ENCODE assay signal across 9 cellular contexts in the genomic region with DNA sequence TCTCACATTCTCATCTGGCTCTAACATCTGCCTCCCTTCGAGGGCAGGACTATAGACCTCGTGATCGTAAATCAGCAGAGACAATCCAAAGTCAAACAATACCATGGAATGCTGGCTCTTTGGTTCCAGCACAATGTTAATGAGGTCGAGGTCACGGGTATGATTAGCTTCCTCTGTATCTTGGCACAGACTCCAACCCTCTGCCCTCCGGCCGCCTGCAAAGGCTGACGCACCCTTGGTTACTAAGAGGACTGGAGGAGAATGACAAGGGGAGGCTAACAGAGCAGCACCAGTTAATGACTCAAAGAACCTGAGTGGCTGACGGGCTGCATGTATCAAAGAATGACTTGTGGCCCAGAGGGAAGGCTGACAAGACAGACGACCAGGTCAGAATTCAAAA. TPM values are rescaled to one million over a fixed set of nuclear protein-coding genes. Genes with fewer than 3 reads are reported as not detected.
A peak's percentile ranks its signal among the peaks of the same experiment; 100 is the strongest.
DNase-seq lines count a peak whose midpoint lies in the region; ATAC-seq and TF ChIP-seq lines count a peak whose summit lies in the region.
"Had no signal": no experiment of that assay in that cellular context is flagged by ENCODE, and none has a peak within 500 bp of the region (broad histone marks: within the 10 kb centered on the region; RNA-seq: fewer than 3 reads in every experiment).

No MANE protein-coding gene starts in this region.

- H3K4me3 ChIP-seq in stomach = no peak overlapping the region

- no peaks in the 10 kb centered on the region for H3K36me3 ChIP-seq in stomach

- whole genome bisulfite sequencing in stomach, 5 donors = 13 to 26% (median 22%) methylated on average over 10 of the region's 10 CpGs

- TF ChIP-seq EP300 in stomach (IDR thresholded peaks at IDR 0.05) = no peak

- H3K27ac ChIP-seq in stomach = peak overlapping the region in 4 of 5 donors; percentile 45 to 67 (median 58)

- H3K27ac Mint-ChIP-seq in activated naive CD4-positive, alpha-beta T cell treated with anti-CD3 and anti-CD28 coated beads, Interleukin-2, amount 50 U/mL, for 72 hours = no peak overlapping the region
- H3K27ac Mint-ChIP-seq: activated naive CD8-positive, alpha-beta T cell had no signal

- TF ChIP-seq POLR2A in stomach (IDR thresholded peaks at IDR 0.05) (no peak), erythroblast (IDR thresholded peaks at IDR 0.05; ENCODE audit: low read length) (no peak)

- peaks cover 29 to 65% (median 47%) of the 10 kb centered on the region in 4 donors for H3K4me1 ChIP-seq in stomach

- intact Hi-C loops in stomach (cut with DNase I; ENCODE audit: low total_unique reads) = no loop called here

- no peaks in the 10 kb centered on the region for H3K27me3 ChIP-seq in stomach

- H3K9me3 Mint-ChIP-seq in activated naive CD4-positive, alpha-beta T cell treated with anti-CD3 and anti-CD28 coated beads, Interleukin-2, amount 50 U/mL, for 72 hours = no peaks in the 10 kb centered on the region

- TF ChIP-seq CTCF in stomach (IDR thresholded peaks at IDR 0.05) = no peak

- H3K36me3 Mint-ChIP-seq in activated naive CD4-positive, alpha-beta T cell treated with anti-CD3 and anti-CD28 coated beads, Interleukin-2, amount 50 U/mL, for 72 hours = no peaks in the 10 kb centered on the region
- H3K36me3 Mint-ChIP-seq: activated naive CD8-positive, alpha-beta T cell had no signal

- DNase-seq in HK-2 (ENCODE audit: unreplicated experiment) (peak; percentile 82), amniotic stem cell (lab: John Stamatoyannopoulos, UW) (peak; percentile 93), hippocampal formation (lab: John Stamatoyannopoulos, UW) (peak; percentile 20 to 21), stomach (peak; percentile 75), erythroblast (lab: John Stamatoyannopoulos, UW) (no peak), T-helper 1 cell (no peak)
- DNase-seq in activated naive CD4-positive, alpha-beta T cell treated with anti-CD3 and anti-CD28 coated beads, Interleukin-2, amount 50 U/mL, for 72 hours (ENCODE audit: low spot score in 2 of 2) = no peak

- no peak for ATAC-seq in activated naive CD4-positive, alpha-beta T cell treated with anti-CD3 and anti-CD28 coated beads, Interleukin-2, amount 50 U/mL, for 72 hours
- ATAC-seq in GM19395 (IDR thresholded peaks at IDR 0.05; ENCODE audit: unreplicated experiment) = no peak

- no peaks in the 10 kb centered on the region for H3K9me3 ChIP-seq in stomach

RNA-seq across cellular contexts. Expression of gene LHFPL2, which starts 10.1 kb away (rescaled TPM):
- total RNA-seq in stomach = 10 to 100 TPM; 20.5 to 53.6 (median 28.7) TPM
- polyA plus RNA-seq in stomach = 1 to 10 TPM; 3.7 to 9.8 (median 7.3) TPM
- total RNA-seq in activated naive CD4-positive, alpha-beta T cell treated with anti-CD3 and anti-CD28 coated beads, Interleukin-2, amount 50 U/mL, for 72 hours = under 1 TPM; 0.16 to 0.18 TPM

Comparison
In these comparisons a context has a peak if more than half of its experiments do, and no peak if none do; other contexts are left out.
1. DNase-seq: peak in HK-2 (single experiment), amniotic stem cell (single experiment), hippocampal formation (2 of 2) and stomach (single experiment); none in activated naive CD4-positive, alpha-beta T cell treated with anti-CD3 and anti-CD28 coated beads, Interleukin-2, amount 50 U/mL, for 72 hours (0 of 2), erythroblast (0 of 2) and T-helper 1 cell (0 of 5).
2. RNA of gene LHFPL2, which starts 10.1 kb away (total RNA-seq): 20.5 to 53.6 TPM in stomach; 0.16 to 0.18 TPM in activated naive CD4-positive, alpha-beta T cell treated with anti-CD3 and anti-CD28 coated beads, Interleukin-2, amount 50 U/mL, for 72 hours; every median in the first group is over 10 times any median in the second.